In the genomic region with DNA sequence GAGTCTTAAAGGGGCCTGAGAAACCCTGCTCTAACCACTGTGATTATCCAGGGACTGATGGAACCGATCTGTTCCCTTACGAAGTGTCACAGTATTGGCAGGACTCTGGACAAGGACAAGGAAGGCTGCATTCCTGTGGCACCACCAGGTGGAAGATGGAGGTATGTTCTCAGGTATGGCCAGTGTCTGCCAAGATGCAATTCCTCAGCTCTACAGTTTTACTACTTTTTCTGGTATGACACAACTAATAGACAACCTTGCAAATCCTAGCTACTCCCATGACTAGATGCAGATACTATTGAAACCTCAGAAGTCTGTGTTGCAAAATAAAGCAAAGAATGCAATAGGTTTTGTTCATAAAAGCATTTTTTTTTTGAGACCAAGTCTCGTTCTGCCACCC, we compare ENCODE assay signal across 11 cellular contexts. TPM values are rescaled to one million over a fixed set of nuclear protein-coding genes. Genes with fewer than 3 reads are reported as not detected.
A peak's percentile ranks its signal among the peaks of the same experiment; 100 is the strongest.
DNase-seq lines count a peak whose midpoint lies in the region; ATAC-seq and TF ChIP-seq lines count a peak whose summit lies in the region.
"Had no signal": no experiment of that assay in that cellular context is flagged by ENCODE, and none has a peak within 500 bp of the region (broad histone marks: within the 10 kb centered on the region; RNA-seq: fewer than 3 reads in every experiment).

No MANE protein-coding gene starts in this region.

- no peaks in the 10 kb centered on the region for H3K9me3 Mint-ChIP-seq in HFFc6

- H3K4me3 ChIP-seq in breast epithelium (no peak overlapping the region), lower lobe of right lung (no peak overlapping the region)

- peak; percentile 81 to 86 for ATAC-seq in lower lobe of right lung
- no peak for ATAC-seq in HG03095 (IDR thresholded peaks at IDR 0.05; ENCODE audit: unreplicated experiment)
- no peak for ATAC-seq in HG03520 (IDR thresholded peaks at IDR 0.05; ENCODE audit: unreplicated experiment)
- ATAC-seq: activated CD4-positive, CD25-positive, alpha-beta regulatory T cell treated with anti-CD3 and anti-CD28 coated beads, Interleukin-2, amount 50 U/mL, for 24 hours had no signal

- no peak for TF ChIP-seq POLR2A in breast epithelium (IDR thresholded peaks at IDR 0.05)

- H3K4me3 Mint-ChIP-seq in HFFc6: no peak overlapping the region

- H3K9me3 ChIP-seq in breast epithelium: no peaks in the 10 kb centered on the region
- H3K9me3 ChIP-seq in lower lobe of right lung: no peaks in the 10 kb centered on the region

- H3K4me1 ChIP-seq in breast epithelium: no peaks in the 10 kb centered on the region
- H3K4me1 ChIP-seq in lower lobe of right lung: peaks cover 7% of the 10 kb centered on the region

- TF ChIP-seq CTCF in HFFc6 (IDR thresholded peaks at IDR 0.05) (peak; percentile 28), breast epithelium (IDR thresholded peaks at IDR 0.05) (peak; percentile 41 to 68 (median 50)), lower lobe of right lung (IDR thresholded peaks at IDR 0.05) (peak; percentile 46)

- intact Hi-C loops in breast epithelium (cut with DNase I; ENCODE audit: low total_unique reads) (no loop called here), lower lobe of right lung (cut with DNase I) (no loop called here)

- DNase-seq in DMS53 (lab: John Stamatoyannopoulos, UW) (peak; percentile 87), HFFc6 (no peak), breast epithelium (ENCODE audit: low spot score in 2 of 2) (peak in 1 of 2 donors; percentile 82), lower lobe of right lung (no peak), activated T-cell treated with anti-CD3 and anti-CD28 coated beads for 4 hours (no peak), germinal center (ENCODE audit: low spot score) (no peak)
- DNase-seq: anterior cingulate cortex, KG1 had no signal

- no peaks in the 10 kb centered on the region for H3K27me3 Mint-ChIP-seq in HFFc6 (ENCODE audit: insufficient read depth)

- H3K36me3 Mint-ChIP-seq in HFFc6 (ENCODE audit: low read depth): peaks cover 26% of the 10 kb centered on the region

- no peak overlapping the region for H3K27ac Mint-ChIP-seq in HFFc6

- H3K36me3 ChIP-seq in breast epithelium (no peaks in the 10 kb centered on the region), lower lobe of right lung (no peaks in the 10 kb centered on the region)

- peaks cover 39% of the 10 kb centered on the region for H3K4me1 Mint-ChIP-seq in HFFc6 (ENCODE audit: low read depth)

- H3K27me3 ChIP-seq in breast epithelium: no peaks in the 10 kb centered on the region
- H3K27me3 ChIP-seq in lower lobe of right lung (ENCODE audit: low read depth): no peaks in the 10 kb centered on the region

- H3K27ac ChIP-seq in breast epithelium (peak overlapping the region in 1 of 2 donors; percentile 22), lower lobe of right lung (no peak overlapping the region)

RNA-seq across cellular contexts. Expression of a gene that starts 14.6 kb away (rescaled TPM):
- total RNA-seq in HFFc6 (2021; fragmentation: NEBNext Ultra II Directional; extraction: Animal tissue kit (Norgen Biotek cat#: 25700)): 10 to 100 TPM; 29.4 to 47.5 (median 43.5) TPM
- total RNA-seq in breast epithelium: 100 to 1,000 TPM in 1 of 3 donors, 10 to 100 TPM in 2; 22.4 to 110 (median 32.4) TPM
- 110 TPM for total RNA-seq in lower lobe of right lung

Comparison
In these comparisons a context has a peak if more than half of its experiments do, and no peak if none do; other contexts are left out.
1. ATAC-seq: peak in lower lobe of right lung (2 of 2); none in HG03095 (single experiment) and HG03520 (single experiment).
2. Peak in every context shown above with its lines, with median percentiles within 50 percentile points of each other: CTCF ChIP-seq.